In genomic region chr2:137987011-137987410, GRCh38 we compare ENCODE assay signal across 26 cellular contexts. TPM values are rescaled to one million over a fixed set of nuclear protein-coding genes. Genes with fewer than 3 reads are reported as not detected.
"Had no signal": no experiment of that assay in that cellular context is flagged by ENCODE, and none has a peak within 500 bp of the region (broad histone marks: within the 10 kb centered on the region; RNA-seq: fewer than 3 reads in every experiment).

No MANE protein-coding gene starts in this region.

- H3K9me3 ChIP-seq: lower lobe of right lung, testis had no signal

- H3K4me1 ChIP-seq: left ventricle myocardium inferior, lower lobe of right lung, neural progenitor cell, parathyroid adenoma, right atrium auricular region, sigmoid colon, spleen, tibial artery had no signal

- H2AFZ ChIP-seq: neural progenitor cell, parathyroid adenoma had no signal

- H3K27ac ChIP-seq: coronary artery, left ventricle myocardium inferior, lower lobe of right lung, neural progenitor cell, parathyroid adenoma, right atrium auricular region, sigmoid colon, skin epidermis, spleen, testis, tibial artery had no signal

- H3K4me1 Mint-ChIP-seq: immature natural killer cell; neural progenitor cell; stimulated activated memory B cell treated with anti-CD40 and anti-IgM and Interleukin-4, amounts not matched to agents 10 μg/mL and 1 μg/mL and 100 μg/mL, for 72 hours had no signal

- H3K36me3 ChIP-seq: neural progenitor cell had no signal

- H3K9me3 Mint-ChIP-seq: neural progenitor cell; stimulated activated memory B cell treated with anti-CD40 and anti-IgM and Interleukin-4, amounts not matched to agents 10 μg/mL and 1 μg/mL and 100 μg/mL, for 72 hours had no signal

- H3K36me3 Mint-ChIP-seq: immature natural killer cell; natural killer cell treated with Interleukin-12 subunit alpha and Interleukin-12 subunit beta and Interleukin-15 and Interleukin-18, amount 100 ng/mL, for 72 hours; neural progenitor cell; stimulated activated memory B cell treated with anti-CD40 and anti-IgM and Interleukin-4, amounts not matched to agents 10 μg/mL and 1 μg/mL and 100 μg/mL, for 72 hours had no signal

- ATAC-seq: left colon; lower lobe of right lung; natural killer cell treated with Interleukin-12 subunit alpha and Interleukin-12 subunit beta and Interleukin-15 and Interleukin-18, amount 100 ng/mL, for 72 hours; stimulated activated memory B cell treated with anti-CD40 and anti-IgM and Interleukin-4, amounts not matched to agents 10 μg/mL and 1 μg/mL and 100 μg/mL, for 72 hours; stimulated activated naive CD8-positive, alpha-beta T cell treated with anti-CD3 and anti-CD28 coated beads, Interleukin-15, Interleukin-2, amounts not matched to agents 100 U/mL and 50 U/mL, for 24 hours had no signal

- H3K27ac Mint-ChIP-seq: immature natural killer cell; natural killer cell treated with Interleukin-12 subunit alpha and Interleukin-12 subunit beta and Interleukin-15 and Interleukin-18, amount 100 ng/mL, for 72 hours; neural progenitor cell; progenitor cell of endocrine pancreas; stimulated activated memory B cell treated with anti-CD40 and anti-IgM and Interleukin-4, amounts not matched to agents 10 μg/mL and 1 μg/mL and 100 μg/mL, for 72 hours; type B pancreatic cell had no signal

- H3K4me2 ChIP-seq: neural progenitor cell had no signal

- H3K9ac ChIP-seq: neural progenitor cell, parathyroid adenoma had no signal

- H3K27me3 Mint-ChIP-seq: natural killer cell treated with Interleukin-12 subunit alpha and Interleukin-12 subunit beta and Interleukin-15 and Interleukin-18, amount 100 ng/mL, for 72 hours; progenitor cell of endocrine pancreas; stimulated activated memory B cell treated with anti-CD40 and anti-IgM and Interleukin-4, amounts not matched to agents 10 μg/mL and 1 μg/mL and 100 μg/mL, for 72 hours; type B pancreatic cell had no signal

- DNase-seq: dermis blood vessel endothelial cell; effector memory CD4-positive, alpha-beta T cell; foreskin fibroblast; hypothalamus; immature natural killer cell; islet precursor cell; kidney glomerular epithelial cell; left colon; left ventricle myocardium inferior; lower lobe of right lung; sigmoid colon; spleen; stimulated activated CD4-positive, alpha-beta T cell treated with anti-CD3 and anti-CD28 coated beads, Interleukin-4, amount 100 ng/mL, for 4 hours; stimulated activated naive CD8-positive, alpha-beta T cell treated with anti-CD3 and anti-CD28 coated beads, Interleukin-15, Interleukin-2, amounts not matched to agents 100 U/mL and 50 U/mL, for 24 hours; substantia nigra; testis; tibial artery had no signal

- H3K4me3 Mint-ChIP-seq: immature natural killer cell; natural killer cell treated with Interleukin-12 subunit alpha and Interleukin-12 subunit beta and Interleukin-15 and Interleukin-18, amount 100 ng/mL, for 72 hours; neural progenitor cell; stimulated activated memory B cell treated with anti-CD40 and anti-IgM and Interleukin-4, amounts not matched to agents 10 μg/mL and 1 μg/mL and 100 μg/mL, for 72 hours; type B pancreatic cell had no signal

- H3K4me3 ChIP-seq: coronary artery, left ventricle myocardium inferior, lower lobe of right lung, neural progenitor cell, right atrium auricular region, sigmoid colon, skin epidermis, spleen, testis, tibial artery had no signal

- H3K79me2 ChIP-seq: parathyroid adenoma had no signal

- H3K27me3 ChIP-seq: neural progenitor cell, right atrium auricular region, sigmoid colon, spleen, testis, tibial artery had no signal

RNA-seq across cellular contexts. Expression of gene HNMT, which starts 22.7 kb away (rescaled TPM):
- total RNA-seq: natural killer cell treated with Interleukin-12 subunit alpha and Interleukin-12 subunit beta and Interleukin-15 and Interleukin-18, amount 100 ng/mL, for 72 hours had no signal
